16 cellular contexts compared by ENCODE assay signal in genomic region chr1:164061528-164061927, GRCh38.
DNase-seq lines count a peak whose midpoint lies in the region; ATAC-seq and TF ChIP-seq lines count a peak whose summit lies in the region.
"Had no signal": no experiment of that assay in that cellular context is flagged by ENCODE, and none has a peak within 500 bp of the region (broad histone marks: within the 10 kb centered on the region; RNA-seq: fewer than 3 reads in every experiment).

No MANE protein-coding gene starts in this region.

- H3K4me1 ChIP-seq in right cardiac atrium (ENCODE audit: control insufficient read depth, insufficient read depth, low read length) (no peaks in the 10 kb centered on the region), thoracic aorta (ENCODE audit: control insufficient read depth in 1 of 2, low read depth in 2 of 2) (no peaks in the 10 kb centered on the region)

- DNase-seq in right cardiac atrium (peak in 2 of 3 donors; percentile 34 to 43), left ventricle myocardium superior (no peak), posterior vena cava (ENCODE audit: low spot score) (peak; percentile 68), thoracic aorta (ENCODE audit: low spot score) (no peak), T-helper 2 cell (no peak), iPS-NIHi11 (ENCODE audit: low spot score) (no peak), superior temporal gyrus (ENCODE audit: extremely low spot score) (no peak)
- DNase-seq: Calu3, DMS79 treated with DMSO at 0.1 percent for 48 hours, GF-D8, GOT3, H7, HFFc6 had no signal

- intact Hi-C loops in right cardiac atrium (cut with DNase I), result no loop called here
- intact Hi-C loops in left ventricle myocardium superior (cut with micrococcal nuclease), result no loop called here
- intact Hi-C loops in posterior vena cava (cut with DNase I), result no loop called here

- H3K27ac ChIP-seq in right cardiac atrium (ENCODE audit: low read length) (no peak overlapping the region), thoracic aorta (no peak overlapping the region)
- H3K27ac ChIP-seq: BLaER1 treated with 17β-estradiol and CSF1 and Interleukin-3, amounts not matched to agents 10 nM and 100 nM had no signal

- ATAC-seq in right cardiac atrium (no peak), left ventricle myocardium superior (no peak), thoracic aorta (ENCODE audit: insufficient number of reproducible peaks, low FRiP score, low read depth) (peak; percentile 12)
- ATAC-seq: CD8-positive, alpha-beta T cell; HCT116 had no signal

- no peak overlapping the region for H3K4me3 ChIP-seq in right cardiac atrium (ENCODE audit: low read length)
- no peak overlapping the region for H3K4me3 ChIP-seq in thoracic aorta
- H3K4me3 ChIP-seq: BLaER1 treated with 17β-estradiol and CSF1 and Interleukin-3, amounts not matched to agents 10 nM and 100 nM had no signal

- H3K9me3 ChIP-seq in right cardiac atrium (ENCODE audit: control insufficient read depth, low read length) (no peaks in the 10 kb centered on the region), thoracic aorta (no peaks in the 10 kb centered on the region)
- H3K9me3 ChIP-seq: BLaER1 treated with 17β-estradiol and CSF1 and Interleukin-3, amounts not matched to agents 10 nM and 100 nM had no signal

- H3K27me3 ChIP-seq in right cardiac atrium (ENCODE audit: control insufficient read depth, insufficient read depth) (no peaks in the 10 kb centered on the region), thoracic aorta (replicated peaks; ENCODE audit: insufficient read depth) (no peaks in the 10 kb centered on the region)
- H3K27me3 ChIP-seq: BLaER1 treated with 17β-estradiol and CSF1 and Interleukin-3, amounts not matched to agents 10 nM and 100 nM had no signal

- WGBS in right cardiac atrium, result 60% methylated on average over 3 of the region's 3 CpGs

- no peaks in the 10 kb centered on the region for H3K36me3 ChIP-seq in thoracic aorta
- H3K36me3 ChIP-seq: BLaER1 treated with 17β-estradiol and CSF1 and Interleukin-3, amounts not matched to agents 10 nM and 100 nM had no signal

- TF ChIP-seq CTCF in thoracic aorta (IDR thresholded peaks at IDR 0.05), result no peak

Comparison
In these comparisons a context has a peak if more than half of its experiments do, and no peak if none do; other contexts are left out.
1. DNase-seq: peak in right cardiac atrium (2 of 3) and posterior vena cava (single experiment); none in left ventricle myocardium superior (single experiment), thoracic aorta (single experiment), T-helper 2 cell (0 of 5), iPS-NIHi11 (single experiment) and superior temporal gyrus (single experiment).